In the genomic region with DNA sequence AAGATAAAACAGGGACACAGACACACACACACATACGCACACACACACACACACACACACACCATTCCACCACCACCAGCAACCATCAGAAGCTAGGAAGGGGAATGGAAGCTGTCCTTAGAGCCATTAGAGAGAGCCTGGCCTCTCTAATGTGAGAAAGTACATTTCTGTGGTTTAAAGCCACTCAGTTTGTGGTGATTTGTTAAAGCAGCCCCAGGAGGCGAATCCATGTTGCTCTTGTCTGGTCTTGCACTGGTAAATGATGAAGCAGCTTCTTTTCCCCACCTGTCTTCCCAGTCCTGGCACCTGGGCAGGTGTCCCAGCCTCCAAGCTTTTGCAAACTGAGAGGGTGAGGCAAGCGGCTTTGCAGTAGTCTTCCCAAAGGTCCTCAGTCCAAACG, we compare ENCODE assay signal across 24 cellular contexts.
"Had no signal": no experiment of that assay in that cellular context is flagged by ENCODE, and none has a peak within 500 bp of the region (broad histone marks: within the 10 kb centered on the region; RNA-seq: fewer than 3 reads in every experiment).

No MANE protein-coding gene starts in this region.

- H2AFZ ChIP-seq: parathyroid adenoma had no signal

- H3K9me3 Mint-ChIP-seq: nephron progenitor cell had no signal

- H3K4me3 ChIP-seq: colonic mucosa, heart right ventricle, left ventricle myocardium inferior, lower lobe of right lung, prostate gland, right lobe of liver, testis, tibial nerve, upper lobe of right lung, vagina had no signal

- H3K27ac ChIP-seq: colonic mucosa, heart right ventricle, left ventricle myocardium inferior, lower lobe of right lung, parathyroid adenoma, prostate gland, right lobe of liver, testis, tibial nerve, upper lobe of right lung, vagina had no signal

- DNase-seq: colonic mucosa; dermis blood vessel endothelial cell; erythroblast; heart right ventricle; hypothalamus; left ventricle myocardium inferior; lower lobe of right lung; mesendoderm; naive thymus-derived CD4-positive, alpha-beta T cell; nephron progenitor cell; retina; right lobe of liver; stimulated activated CD4-positive, alpha-beta T cell treated with anti-CD3 and anti-CD28 coated beads, Interleukin-2, amount 100 ng/mL, for 24 hours; stimulated activated CD4-positive, alpha-beta T cell treated with anti-CD3 and anti-CD28 coated beads, Interleukin-4, amount 100 ng/mL, for 4 hours; stimulated activated naive B cell treated with anti-CD40 and anti-IgM and Interleukin-4, amounts not matched to agents 10 μg/mL and 1 μg/mL and 100 μg/mL, for 72 hours; stimulated activated naive CD8-positive, alpha-beta T cell treated with anti-CD3 and anti-CD28 coated beads, Interleukin-15, amount 100 ng/mL, for 72 hours; testis; upper lobe of right lung had no signal

- H3K4me1 ChIP-seq: colonic mucosa, left ventricle myocardium inferior, lower lobe of right lung, parathyroid adenoma, prostate gland, right lobe of liver, tibial nerve, upper lobe of right lung had no signal

- H3K27me3 ChIP-seq: colonic mucosa, heart right ventricle, right lobe of liver, testis, tibial nerve, upper lobe of right lung, vagina had no signal

- H3K27ac Mint-ChIP-seq: nephron progenitor cell; stimulated activated naive B cell treated with anti-CD40 and anti-IgM and Interleukin-4, amounts not matched to agents 10 μg/mL and 1 μg/mL and 100 μg/mL, for 72 hours had no signal

- H3K36me3 ChIP-seq: colonic mucosa, heart right ventricle, left ventricle myocardium inferior, lower lobe of right lung, prostate gland, right lobe of liver, tibial nerve, upper lobe of right lung, vagina had no signal

- H3K9ac ChIP-seq: parathyroid adenoma had no signal

- H3K79me2 ChIP-seq: parathyroid adenoma had no signal

- H3K4me3 Mint-ChIP-seq: naive thymus-derived CD4-positive, alpha-beta T cell; nephron progenitor cell; stimulated activated naive B cell treated with anti-CD40 and anti-IgM and Interleukin-4, amounts not matched to agents 10 μg/mL and 1 μg/mL and 100 μg/mL, for 72 hours; stimulated activated naive CD8-positive, alpha-beta T cell treated with anti-CD3 and anti-CD28 coated beads, Interleukin-15, amount 100 ng/mL, for 72 hours had no signal

- H3K4me1 Mint-ChIP-seq: nephron progenitor cell; stimulated activated naive B cell treated with anti-CD40 and anti-IgM and Interleukin-4, amounts not matched to agents 10 μg/mL and 1 μg/mL and 100 μg/mL, for 72 hours had no signal

- H3K36me3 Mint-ChIP-seq: stimulated activated naive B cell treated with anti-CD40 and anti-IgM and Interleukin-4, amounts not matched to agents 10 μg/mL and 1 μg/mL and 100 μg/mL, for 72 hours had no signal

- FAIRE-seq: frontal cortex, islet of Langerhans had no signal

- H3K9me3 ChIP-seq: colonic mucosa, heart right ventricle, lower lobe of right lung, prostate gland, right lobe of liver, testis, tibial nerve, upper lobe of right lung, vagina had no signal
